ENCODE assay signal across 19 cellular contexts in genomic region chr2:236459393-236459792, GRCh38.
A peak's percentile ranks its signal among the peaks of the same experiment; 100 is the strongest.
DNase-seq lines count a peak whose midpoint lies in the region; ATAC-seq, FAIRE-seq and TF ChIP-seq lines count a peak whose summit lies in the region.
"Had no signal": no experiment of that assay in that cellular context is flagged by ENCODE, and none has a peak within 500 bp of the region (broad histone marks: within the 10 kb centered on the region; RNA-seq: fewer than 3 reads in every experiment).

No MANE protein-coding gene starts in this region.

- no peaks in the 10 kb centered on the region for H3K4me1 ChIP-seq in pancreas
- H3K4me1 ChIP-seq: BE2C, HAP-1 had no signal

- H3K4me3 ChIP-seq in pancreas: no peak overlapping the region
- H3K4me3 ChIP-seq: GM12878, GM23248, HAP-1 had no signal

- H3K36me3 ChIP-seq in pancreas: no peaks in the 10 kb centered on the region
- H3K36me3 ChIP-seq: BE2C, HAP-1 had no signal

- peak; percentile 92 for FAIRE-seq in A204.1 (lab: Jason Lieb, UNC)
- peak; percentile 33 for FAIRE-seq in RCC 7860 (lab: Jason Lieb, UNC)
- peak; percentile 61 for FAIRE-seq in colon (lab: Jason Lieb, UNC)
- FAIRE-seq in pancreas (lab: Jason Lieb, UNC): peak; percentile 86
- FAIRE-seq: GM12878 had no signal

- DNase-seq in RCC 7860 (ENCODE audit: low spot score): no peak
- DNase-seq in pancreas: no peak
- no peak for DNase-seq in DMS153 (lab: John Stamatoyannopoulos, UW)
- no peak for DNase-seq in left colon
- DNase-seq: ACHN; BE2C; C1 segment of cervical spinal cord; CD4-positive, CD25-positive, alpha-beta regulatory T cell; CD8-positive, alpha-beta memory T cell; COR-L47; DMS 273 treated with DMSO at 0.1 percent for 48 hours; DMS79 treated with DMSO at 0.1 percent for 48 hours; GM23248 had no signal

- no peak overlapping the region for H3K27ac ChIP-seq in pancreas
- H3K27ac ChIP-seq: GM23248, HL-60 had no signal

- ATAC-seq in pancreas: no peak
- no peak for ATAC-seq in HG02798 (IDR thresholded peaks at IDR 0.05; ENCODE audit: poor library complexity, unreplicated experiment)
- ATAC-seq in left colon: no peak
- ATAC-seq: GM12878 had no signal

- intact Hi-C loops in pancreas (cut with DNase I): no loop called here
- intact Hi-C loops in left colon (cut with DNase I, micrococcal nuclease): no loop called here

- TF ChIP-seq CTCF in pancreas (IDR thresholded peaks at IDR 0.05): no peak

- no peaks in the 10 kb centered on the region for H3K27me3 ChIP-seq in pancreas
- H3K27me3 ChIP-seq: BE2C had no signal

- 91 to 95% methylated on average over 18 of the region's 18 CpGs for WGBS in pancreas, 2 donors

- no peaks in the 10 kb centered on the region for H3K9me3 ChIP-seq in pancreas
- H3K9me3 ChIP-seq: BE2C, HAP-1 had no signal
